ENCODE assay signal across 1 cellular context in the genomic region with DNA sequence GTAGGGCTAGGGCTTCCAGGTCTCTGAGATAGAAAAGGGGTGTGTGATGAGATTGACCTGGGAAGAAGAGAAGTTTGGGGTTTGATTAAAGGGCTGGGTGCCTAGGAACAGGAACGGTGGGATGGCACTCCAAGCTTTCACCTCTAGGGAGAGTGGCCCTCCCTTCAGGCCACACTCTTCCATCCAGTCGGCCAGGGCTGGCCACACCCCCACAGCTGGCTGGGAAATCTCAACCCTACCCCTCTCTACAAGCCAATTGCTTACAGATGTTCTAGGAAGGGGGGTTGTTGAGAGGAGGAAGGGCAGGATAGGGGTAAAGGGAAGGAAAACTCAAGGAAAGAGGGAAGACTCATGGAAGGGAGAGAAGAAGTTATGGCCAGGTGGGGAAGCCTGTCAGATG.
TF ChIP-seq lines count a peak whose summit lies in the region.

No MANE protein-coding gene starts in this region.

TF ChIP-seq in HEK293, 187 proteins besides CTCF, POLR2A, EP300 and RAD21:
- TF ChIP-seq PRDM1 (tag by site-specific recombination; IDR thresholded peaks at IDR 0.05) (peak; percentile 26; the same call in 1 of the 2 replicates), ZNF140 (tag by site-specific recombination; IDR thresholded peaks at IDR 0.05) (no peak)
